In genomic region chr11:58575377-58576020, GRCh38 we compare ENCODE assay signal across 8 cellular contexts. TPM values are rescaled to one million over a fixed set of nuclear protein-coding genes. Genes with fewer than 3 reads are reported as not detected.
DNase-seq lines count a peak whose midpoint lies in the region; TF ChIP-seq lines count a peak whose summit lies in the region.

Gene LPXN (minus strand): TSS chr11:58575856. CDS start chr11:58575772, 84 bp downstream.

- no peak within 1 kb of the TSS for H3K4ac ChIP-seq in trophoblast cell (ENCODE audit: low read depth, low read length)

- H3K4me2 ChIP-seq in BLaER1 treated with 17β-estradiol and CSF1 and Interleukin-3, amounts not matched to agents 10 nM and 100 nM = peak within 1 kb of the TSS; percentile 83 to 96 (median 89)
- H3K4me2 ChIP-seq in trophoblast cell (ENCODE audit: low read length) = no peak within 1 kb of the TSS

- H2BK12ac ChIP-seq in trophoblast cell (ENCODE audit: low read length) = no peak within 1 kb of the TSS

- peak within 1 kb of the TSS; percentile 44 for H3K14ac ChIP-seq in trophoblast cell (ENCODE audit: low read length)

- in situ Hi-C loops in KBM-7 (cut with MboI; ENCODE audit: low pct_unique_long_range_greater_than_20kb, low sequenced_read_pairs) = no loop called here
- in situ Hi-C loops in endometrial microvascular endothelial cells (cut with HindIII; ENCODE audit: inconsistent ontology term, low pct_unique_long_range_greater_than_20kb, low sequenced_read_pairs) = no loop called here
- in situ Hi-C loops in HAP-1 (cut with MboI; ENCODE audit: low sequenced_read_pairs) = loop anchor here (10.0 kb wide), 1 partner anchor 911 kb away; the partner anchor contains the start of gene ZDHHC5

- H2AFZ ChIP-seq in trophoblast cell (ENCODE audit: insufficient read depth, low read length, poor library complexity) = no peak within 1 kb of the TSS

- WGBS in trophoblast cell (ENCODE audit: extremely low coverage, insufficient coverage, insufficient read length) = no CpG with 5 or more reads among the region's 6 CpGs
- 22 to 28% methylated on average over 6 of the region's 6 CpGs for WGBS in lower leg skin, 2 donors

- no peaks in the 10 kb centered on the region for H3K9me3 ChIP-seq in BLaER1 treated with 17β-estradiol and CSF1 and Interleukin-3, amounts not matched to agents 10 nM and 100 nM (replicated peaks in 1 of 11)
- H3K9me3 ChIP-seq in trophoblast cell (ENCODE audit: insufficient read depth, low read depth, low read length) (no peaks in the 10 kb centered on the region), HAP-1 (no peaks in the 10 kb centered on the region)

- H3K4me3 ChIP-seq in BLaER1 treated with 17β-estradiol and CSF1 and Interleukin-3, amounts not matched to agents 10 nM and 100 nM = peak within 1 kb of the TSS; percentile 67 to 98 (median 84)
- H3K4me3 ChIP-seq in trophoblast cell (ENCODE audit: low read depth, low read length) (no peak within 1 kb of the TSS), lower leg skin (ENCODE audit: low read depth, poor library complexity, severe bottlenecking) (no peak within 1 kb of the TSS), HAP-1 (no peak within 1 kb of the TSS)

- peaks cover 14% of the 10 kb centered on the region for H3K79me1 ChIP-seq in trophoblast cell (ENCODE audit: low read length)

- peak within 1 kb of the TSS; percentile 52 for H3K18ac ChIP-seq in trophoblast cell (ENCODE audit: low read length)

- H4K91ac ChIP-seq in trophoblast cell (ENCODE audit: low read depth, low read length) = no peak within 1 kb of the TSS

- H3K27ac ChIP-seq in BLaER1 treated with 17β-estradiol and CSF1 and Interleukin-3, amounts not matched to agents 10 nM and 100 nM = peak within 1 kb of the TSS; percentile 98 to 100 (median 100)
- H3K27ac ChIP-seq in trophoblast cell (ENCODE audit: low read depth, low read length) = no peak within 1 kb of the TSS

- no peak for TF ChIP-seq CTCF in lower leg skin (IDR thresholded peaks at IDR 0.05)

- peak within 1 kb of the TSS; percentile 61 for H4K8ac ChIP-seq in trophoblast cell (ENCODE audit: low read depth, low read length)

- intact Hi-C loops in lower leg skin (cut with DNase I; ENCODE audit: low total_unique reads) = loop anchor here (10.0 kb wide), 2 partner anchors 59 to 479 kb away; no protein-coding TSS in a partner anchor

- no peak within 1 kb of the TSS for H3K23ac ChIP-seq in trophoblast cell (ENCODE audit: low read length)

- no peak for TF ChIP-seq POLR2A in lower leg skin (IDR thresholded peaks at IDR 0.05)

- no peak within 1 kb of the TSS for H2BK120ac ChIP-seq in trophoblast cell (ENCODE audit: insufficient read depth, low read length, poor library complexity)

- no peak within 1 kb of the TSS for H2AK5ac ChIP-seq in trophoblast cell (ENCODE audit: low read length)

- H4K20me1 ChIP-seq in BLaER1 treated with 17β-estradiol and CSF1 and Interleukin-3, amounts not matched to agents 10 nM and 100 nM = peaks cover 2 to 20% (median 7%) of the 10 kb centered on the region in 11 experiments; a peak in 18 of 22 replicates

- H4K12ac ChIP-seq in trophoblast cell (ENCODE audit: low read depth, low read length) = peak within 1 kb of the TSS; percentile 56

- peaks cover 33 to 52% (median 49%) of the 10 kb centered on the region in 10 experiments for H3K4me1 ChIP-seq in BLaER1 treated with 17β-estradiol and CSF1 and Interleukin-3, amounts not matched to agents 10 nM and 100 nM
- H3K4me1 ChIP-seq in trophoblast cell (ENCODE audit: control insufficient read depth in 1 of 2, insufficient read depth in 2 of 2, low read length in 2 of 2) (no peaks in the 10 kb centered on the region), HAP-1 (no peaks in the 10 kb centered on the region; the same call in 1 of the 2 replicates)

- DNase-seq in KBM-7 (peak; percentile 93), trophoblast cell (peak in 1 of 2 donors; percentile 17), lower leg skin (ENCODE audit: low spot score in 2 of 2) (no peak), NCI-H345 (lab: John Stamatoyannopoulos, UW) (no peak), HAP-1 (ENCODE audit: low spot score in 2 of 2) (no peak)
- peak; percentile 50 for DNase-seq in activated CD4-positive, alpha-beta T cell treated with anti-CD3 and anti-CD28 coated beads for 48 hours

- H3K36me3 ChIP-seq in BLaER1 treated with 17β-estradiol and CSF1 and Interleukin-3, amounts not matched to agents 10 nM and 100 nM = peaks cover 0 to 7% (median 5%) of the 10 kb centered on the region in 11 experiments; a peak in 15 of 22 replicates
- H3K36me3 ChIP-seq in trophoblast cell (ENCODE audit: control insufficient read depth in 1 of 2, insufficient read depth in 2 of 2, low read length in 2 of 2) (no peaks in the 10 kb centered on the region), HAP-1 (replicated peaks) (peaks cover 4% of the 10 kb centered on the region)

- H2BK5ac ChIP-seq in trophoblast cell (ENCODE audit: low read depth, low read length, poor library complexity) = no peak within 1 kb of the TSS

- peak within 1 kb of the TSS; percentile 98 to 100 (median 100) for H3K9ac ChIP-seq in BLaER1 treated with 17β-estradiol and CSF1 and Interleukin-3, amounts not matched to agents 10 nM and 100 nM
- no peak within 1 kb of the TSS for H3K9ac ChIP-seq in trophoblast cell (ENCODE audit: low read length)

- peaks cover 13% of the 10 kb centered on the region for H3K79me2 ChIP-seq in trophoblast cell (ENCODE audit: control insufficient read depth, insufficient read depth, low read length, poor library complexity)

- H3K27me3 ChIP-seq in BLaER1 treated with 17β-estradiol and CSF1 and Interleukin-3, amounts not matched to agents 10 nM and 100 nM = no peaks in the 10 kb centered on the region
- H3K27me3 ChIP-seq in trophoblast cell (ENCODE audit: insufficient read depth, low read length) = no peaks in the 10 kb centered on the region
- no peaks in the 10 kb centered on the region for H3K27me3 ChIP-seq in HAP-1 (ENCODE audit: low read depth)

RNA-seq across cellular contexts. Expression of gene LPXN, which starts in this region (rescaled TPM):
- total RNA-seq in endometrial microvascular endothelial cells (ENCODE audit: inconsistent ontology term) (38.0 TPM), lower leg skin (1 to 10 TPM; 4.1 to 7.7 (median 5.4) TPM)
- 1.6 and 1.8 TPM in 2 replicates for polyA plus RNA-seq in trophoblast cell (2013)

Comparison
In these comparisons a context has a peak if more than half of its experiments do, and no peak if none do; other contexts are left out.
1. H3K4me3 ChIP-seq: peak in BLaER1 treated with 17β-estradiol and CSF1 and Interleukin-3, amounts not matched to agents 10 nM and 100 nM (10 of 10); none in trophoblast cell (single experiment), lower leg skin (single experiment) and HAP-1 (single experiment).
2. DNase-seq: peak in KBM-7 (single experiment) and activated CD4-positive, alpha-beta T cell treated with anti-CD3 and anti-CD28 coated beads for 48 hours (single experiment); none in lower leg skin (0 of 2), NCI-H345 (single experiment) and HAP-1 (0 of 2).